Comparison of ENCODE assay signal across 8 cellular contexts in the genomic region with DNA sequence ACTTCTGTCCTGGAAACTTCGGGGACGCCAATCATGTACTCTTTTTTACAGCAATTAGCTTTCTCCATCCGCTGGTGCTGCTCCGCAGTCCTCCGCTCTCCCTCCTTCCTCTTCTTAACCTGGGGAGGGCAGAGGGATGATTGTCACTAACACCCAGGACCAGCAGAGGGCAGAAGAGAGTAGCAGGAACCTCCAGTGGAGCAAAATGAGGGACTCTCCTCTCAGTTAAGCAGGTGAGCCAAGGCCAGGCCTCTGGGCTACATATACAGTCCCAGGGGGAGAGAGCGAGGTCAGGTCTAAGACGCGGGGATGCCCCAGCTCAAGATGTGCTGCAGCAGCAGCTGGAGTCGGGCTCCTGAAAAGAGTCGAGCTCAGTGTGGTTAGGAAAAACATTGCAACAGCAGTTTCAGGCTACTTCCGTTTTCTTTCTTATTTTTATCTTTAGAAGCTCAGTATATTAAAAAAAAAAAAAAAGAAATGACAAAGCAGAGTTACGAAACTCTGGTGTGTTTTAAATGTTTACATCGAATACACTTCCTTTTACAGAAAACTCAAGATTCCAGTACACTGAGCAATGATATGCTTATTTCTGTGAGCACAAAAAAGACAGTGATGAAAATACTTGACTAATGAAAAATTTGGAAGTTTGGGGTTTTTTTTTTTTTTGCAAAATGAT. TPM values are rescaled to one million over a fixed set of nuclear protein-coding genes. Genes with fewer than 3 reads are reported as not detected.
A peak's percentile ranks its signal among the peaks of the same experiment; 100 is the strongest.
DNase-seq lines count a peak whose midpoint lies in the region; ATAC-seq, FAIRE-seq and TF ChIP-seq lines count a peak whose summit lies in the region.

No MANE protein-coding gene starts in this region.

- no peaks in the 10 kb centered on the region for H3K36me3 ChIP-seq in HepG2 (replicated peaks in 1 of 2; ENCODE audit: control insufficient read depth in 1 of 2, insufficient read depth in 2 of 2, low read length in 2 of 2)

- intact Hi-C loops in HepG2 (cut with micrococcal nuclease; ENCODE audit: unreplicated experiment) = loop anchor here (1.0 kb wide), 2 partner anchors 97 to 186 kb away; no protein-coding TSS in a partner anchor

- ATAC-seq in GM19372 (IDR thresholded peaks at IDR 0.05; ENCODE audit: low read depth, unreplicated experiment) (peak; percentile 99), HG03442 (IDR thresholded peaks at IDR 0.05; ENCODE audit: unreplicated experiment) (peak; percentile 99), HepG2 (peak; percentile 98)

- H3K27ac Mint-ChIP-seq in chondrocyte (ENCODE audit: unreplicated experiment) = no peak overlapping the region

- H3K9me3 ChIP-seq in HepG2 (ENCODE audit: low read length) = no peaks in the 10 kb centered on the region

- no TSS peak for BruUV-seq in HepG2 (replicated peaks; lab: Mats Ljungman, UMichigan)

- H3K4me3 ChIP-seq in HepG2 (replicated peaks in 1 of 3; ENCODE audit: insufficient read depth in 1 of 3, low read depth in 2 of 3, low read length in 3 of 3) = no peak overlapping the region

- POLR2A ChIA-PET in HepG2 (lab: Yijun Ruan, JAX) = no interaction called here

- peaks cover 1 to 16% of the 10 kb centered on the region in 2 experiments; a peak in 4 of 5 replicates for H3K27me3 ChIP-seq in HepG2 (ENCODE audit: control insufficient read depth in 1 of 2, insufficient read depth in 2 of 2, low read length in 2 of 2)

- FAIRE-seq in HepG2 (lab: Jason Lieb, UNC) = peak; percentile 83

- TF ChIP-seq RAD21 in HepG2 (CRISPR knock-in tag; IDR thresholded peaks at IDR 0.05) = peak; percentile 53

- H3K27ac ChIP-seq in HepG2 (ENCODE audit: extremely low read length, insufficient read depth, low read length) = no peak overlapping the region

- H3K79me2 ChIP-seq in HepG2 (ENCODE audit: insufficient read depth, low read length) = no peaks in the 10 kb centered on the region

- peaks cover 4% of the 10 kb centered on the region for H3K27me3 Mint-ChIP-seq in chondrocyte (ENCODE audit: low read depth)

- no peak for TF ChIP-seq POLR2A in HepG2 (IDR thresholded peaks at IDR 0.05; ENCODE audit: insufficient read depth in 1 of 2, low read depth in 2 of 2, low read length in 2 of 2)

- no peak for TF ChIP-seq EP300 in HepG2 (IDR thresholded peaks at IDR 0.05; ENCODE audit: low read depth in 2 of 2, low read length in 2 of 2)
- no peak for TF ChIP-seq EP300 in HepG2 (CRISPR knock-in tag; IDR thresholded peaks at IDR 0.05; ENCODE audit: borderline replicate concordance)

- peak overlapping the region; percentile 44; the same call in 1 of the 2 replicates for H3K4me2 ChIP-seq in HepG2 (ENCODE audit: low read depth, low read length)

- DNase-seq in C1 segment of cervical spinal cord (lab: John Stamatoyannopoulos, UW) (peak in 13 of 14 donors; percentile 11 to 67 (median 52)), NCI-H524 (lab: John Stamatoyannopoulos, UW) (peak; percentile 44 to 68), chondrocyte (ENCODE audit: low spot score) (no peak), HepG2 (ENCODE audit: low spot score) (peak; percentile 65)
- peak; percentile 73 for DNase-seq in activated CD4-positive, alpha-beta T cell treated with anti-CD3 and anti-CD28 coated beads for 1 hour
- DNase-seq in stimulated activated CD4-positive, alpha-beta T cell treated with anti-CD3 and anti-CD28 coated beads, Interleukin-4, amount 100 ng/mL, for 4 hours = peak; percentile 68 to 80

- H4K20me1 ChIP-seq in HepG2 (ENCODE audit: insufficient read depth, low read length) = no peaks in the 10 kb centered on the region

- H2AFZ ChIP-seq in HepG2 (ENCODE audit: low read length) = no peak overlapping the region

- peak overlapping the region; percentile 28 for H3K4me3 Mint-ChIP-seq in chondrocyte (ENCODE audit: unreplicated experiment)

- in situ Hi-C loops in HepG2 (cut with HindIII; ENCODE audit: extremely low pct_ligation_motif_present, low pct_unique_long_range_greater_than_20kb) = no loop called here

- CTCF ChIA-PET in HepG2 (lab: Yijun Ruan, JAX; ENCODE audit: low intra/inter-chr PET ratio, low total read pairs) = interaction anchor here (1.1 to 2.3 kb wide), 3 partner anchors 63 to 186 kb away, joined by 3 to 11 read pairs (median 10); no protein-coding TSS in a partner anchor

- H3K9ac ChIP-seq in HepG2 (ENCODE audit: insufficient read depth, low read depth, low read length) = no peak overlapping the region

- peak; percentile 93 for TF ChIP-seq CTCF in chondrocyte (IDR thresholded peaks at IDR 0.05)
- TF ChIP-seq CTCF in HepG2 (CRISPR knock-in tag; IDR thresholded peaks at IDR 0.05) = peak; percentile 86

- H3K36me3 Mint-ChIP-seq in chondrocyte (ENCODE audit: low read depth) = no peaks in the 10 kb centered on the region

- no peaks in the 10 kb centered on the region for H3K9me3 Mint-ChIP-seq in chondrocyte (ENCODE audit: low read depth)

- no peaks in the 10 kb centered on the region for H3K4me1 ChIP-seq in HepG2 (ENCODE audit: insufficient read depth, low read length)

- H3K4me1 Mint-ChIP-seq in chondrocyte (ENCODE audit: low read depth) = peaks cover 5% of the 10 kb centered on the region

- WGBS in HepG2 (ENCODE audit: low lambda C conversion rate) = 11% methylated on average over 12 of the region's 13 CpGs

TF ChIP-seq in HepG2, 621 proteins besides CTCF, POLR2A, EP300 and RAD21 (continues in another document):
- TF ChIP-seq STAG1 (CRISPR knock-in tag; IDR thresholded peaks at IDR 0.05) = peak; percentile 75
- peak; percentile 76 for TF ChIP-seq ZNF263 (CRISPR knock-in tag; IDR thresholded peaks at IDR 0.05)
- no peak for TF ChIP-seq GATAD1 (CRISPR knock-in tag; IDR thresholded peaks at IDR 0.05)
- peak; percentile 83 for TF ChIP-seq XRCC5 (optimal IDR thresholded peaks at IDR 0.05; ENCODE audit: low read length)
- TF ChIP-seq FOSL1 (CRISPR knock-in tag; IDR thresholded peaks at IDR 0.05; ENCODE audit: borderline replicate concordance) = no peak
- no peak for TF ChIP-seq MAZ (IDR thresholded peaks at IDR 0.05; ENCODE audit: borderline replicate concordance, low read depth, low read length)
- TF ChIP-seq MAZ (CRISPR knock-in tag; IDR thresholded peaks at IDR 0.05; ENCODE audit: low read depth) = peak; percentile 39; the same call in 1 of the 2 replicates

RNA-seq across cellular contexts. Expression of a gene that starts 25.7 kb away (rescaled TPM):
- total RNA-seq in chondrocyte = 0.10 to 1.3 TPM (median 0.15 TPM) in 3 replicates
- total RNA-seq in HepG2 (2016; rRNA removed; fragmentation: Illumina TruSeq; extraction: Trizol) = not detected in 2 replicates
- total RNA-seq in HepG2 (2016; cell fraction: cytosol; rRNA removed; fragmentation: Illumina TruSeq; extraction: Trizol; ENCODE audit: low read depth) = not detected in 2 replicates
- not detected in 2 replicates for total RNA-seq in HepG2 (2016; cell fraction: insoluble cytoplasmic fraction; rRNA removed; fragmentation: Illumina TruSeq; extraction: Trizol)
- not detected in 2 replicates for total RNA-seq in HepG2 (2016; cell fraction: membrane; rRNA removed; fragmentation: Illumina TruSeq; extraction: Trizol)
- total RNA-seq in HepG2 (2016; cell fraction: nucleus; rRNA removed; fragmentation: Illumina TruSeq; extraction: Trizol) = not detected in 2 replicates
- not detected in 2 replicates for polyA plus RNA-seq in HepG2 (2011; rRNA removed)
- 0.01 TPM in 1 of 2 replicates, not detected in the other for polyA plus RNA-seq in HepG2 (2011; cell fraction: cytosol; rRNA removed)
- not detected in 2 replicates for polyA plus RNA-seq in HepG2 (2011; cell fraction: nucleus; rRNA removed)
- not detected in 2 replicates for polyA plus RNA-seq in HepG2 (2012)
- not detected in 2 replicates for polyA plus RNA-seq in HepG2 (2016; cell fraction: cytosol; fragmentation: Illumina TruSeq; extraction: Trizol; ENCODE audit: low read depth)
- polyA plus RNA-seq in HepG2 (2016; cell fraction: insoluble cytoplasmic fraction; fragmentation: Illumina TruSeq; extraction: Trizol; ENCODE audit: low read depth) = not detected in 2 replicates
- polyA plus RNA-seq in HepG2 (2016; cell fraction: membrane; fragmentation: Illumina TruSeq; extraction: Trizol; ENCODE audit: low read depth) = not detected in 2 replicates
- not detected in 2 replicates for polyA plus RNA-seq in HepG2 (2016; cell fraction: nucleus; fragmentation: Illumina TruSeq; extraction: Trizol; ENCODE audit: insufficient read depth, low read depth)
- polyA minus RNA-seq in HepG2 (2011; rRNA and poly(A)+ RNA removed; ENCODE audit: low replicate concordance) = not detected in 2 replicates
- polyA minus RNA-seq in HepG2 (2011; cell fraction: cytosol; rRNA and poly(A)+ RNA removed) = not detected in 2 replicates
- not detected in 2 replicates for polyA minus RNA-seq in HepG2 (2011; cell fraction: nucleus; rRNA and poly(A)+ RNA removed)

RNA-seq across cellular contexts. Expression of a gene that starts 58.6 kb away (rescaled TPM):
- 25.0 to 30.0 TPM (median 27.9 TPM) in 3 replicates for total RNA-seq in chondrocyte
- 14.6 and 14.8 TPM in 2 replicates for total RNA-seq in HepG2 (2016; rRNA removed; fragmentation: Illumina TruSeq; extraction: Trizol)
- 3.5 and 3.9 TPM in 2 replicates for total RNA-seq in HepG2 (2016; cell fraction: cytosol; rRNA removed; fragmentation: Illumina TruSeq; extraction: Trizol; ENCODE audit: low read depth)
- 12.9 and 14.4 TPM in 2 replicates for total RNA-seq in HepG2 (2016; cell fraction: insoluble cytoplasmic fraction; rRNA removed; fragmentation: Illumina TruSeq; extraction: Trizol)
- 13.3 and 14.3 TPM in 2 replicates for total RNA-seq in HepG2 (2016; cell fraction: membrane; rRNA removed; fragmentation: Illumina TruSeq; extraction: Trizol)
- total RNA-seq in HepG2 (2016; cell fraction: nucleus; rRNA removed; fragmentation: Illumina TruSeq; extraction: Trizol) = 11.3 and 12.8 TPM in 2 replicates
- polyA plus RNA-seq in HepG2 (2011; rRNA removed) = 18.6 and 21.4 TPM in 2 replicates
- 18.6 and 21.4 TPM in 2 replicates for polyA plus RNA-seq in HepG2 (2011; cell fraction: cytosol; rRNA removed)
- 29.3 and 32.0 TPM in 2 replicates for polyA plus RNA-seq in HepG2 (2011; cell fraction: nucleus; rRNA removed)
- 13.6 and 16.7 TPM in 2 replicates for polyA plus RNA-seq in HepG2 (2012)
- 2.4 and 3.2 TPM in 2 replicates for polyA plus RNA-seq in HepG2 (2016; cell fraction: cytosol; fragmentation: Illumina TruSeq; extraction: Trizol; ENCODE audit: low read depth)
- polyA plus RNA-seq in HepG2 (2016; cell fraction: insoluble cytoplasmic fraction; fragmentation: Illumina TruSeq; extraction: Trizol; ENCODE audit: low read depth) = 14.2 and 14.7 TPM in 2 replicates
- 9.0 and 9.3 TPM in 2 replicates for polyA plus RNA-seq in HepG2 (2016; cell fraction: membrane; fragmentation: Illumina TruSeq; extraction: Trizol; ENCODE audit: low read depth)
- polyA plus RNA-seq in HepG2 (2016; cell fraction: nucleus; fragmentation: Illumina TruSeq; extraction: Trizol; ENCODE audit: insufficient read depth, low read depth) = 17.5 and 19.9 TPM in 2 replicates
- polyA minus RNA-seq in HepG2 (2011; rRNA and poly(A)+ RNA removed; ENCODE audit: low replicate concordance) = 45.1 and 57.4 TPM in 2 replicates
- 20.3 and 20.7 TPM in 2 replicates for polyA minus RNA-seq in HepG2 (2011; cell fraction: cytosol; rRNA and poly(A)+ RNA removed)
- 14.9 and 17.2 TPM in 2 replicates for polyA minus RNA-seq in HepG2 (2011; cell fraction: nucleus; rRNA and poly(A)+ RNA removed)
